ENCODE assay signal across 35 cellular contexts in genomic region chr3:10527295-10528016, GRCh38. TPM values are rescaled to one million over a fixed set of nuclear protein-coding genes. Genes with fewer than 3 reads are reported as not detected.
DNase-seq lines count a peak whose midpoint lies in the region; ATAC-seq, FAIRE-seq and TF ChIP-seq lines count a peak whose summit lies in the region.
"Had no signal": no experiment of that assay in that cellular context is flagged by ENCODE, and none has a peak within 500 bp of the region (broad histone marks: within the 10 kb centered on the region; RNA-seq: fewer than 3 reads in every experiment).

No MANE protein-coding gene starts in this region.

- no peak for ATAC-seq in activated CD8-positive, alpha-beta memory T cell treated with anti-CD3 and anti-CD28 coated beads, Interleukin-2, amount 10 ng/mL, durations not matched to agents 7 days and 5 days
- ATAC-seq in HepG2 (peak; percentile 63), left lobe of liver (no peak), GM21786 (IDR thresholded peaks at IDR 0.05; ENCODE audit: unreplicated experiment) (no peak)
- ATAC-seq: gastrocnemius medialis, mucosa of descending colon had no signal

- H3K4me3 ChIP-seq in HepG2 (replicated peaks in 1 of 3; ENCODE audit: insufficient read depth in 1 of 3, low read depth in 2 of 3, low read length in 3 of 3) (no peak overlapping the region), suprapubic skin (no peak overlapping the region)
- H3K4me3 ChIP-seq: adrenal gland, dorsolateral prefrontal cortex, gastrocnemius medialis, GM23248, mucosa of descending colon, ovary, SJSA1, skin epidermis, tibial nerve had no signal

- intact Hi-C loops in HepG2 (cut with micrococcal nuclease; ENCODE audit: unreplicated experiment), result no loop called here

- CTCF ChIA-PET in activated CD8-positive, alpha-beta memory T cell treated with anti-CD3 and anti-CD28 coated beads, Interleukin-2, amount 10 ng/mL, durations not matched to agents 7 days and 5 days (lab: Charles Lee), result no interaction called here
- CTCF ChIA-PET in HepG2 (lab: Yijun Ruan, JAX; ENCODE audit: low intra/inter-chr PET ratio, low total read pairs), result no interaction called here

- H3K4me1 ChIP-seq in HepG2 (ENCODE audit: insufficient read depth, low read length) (no peaks in the 10 kb centered on the region), suprapubic skin (no peaks in the 10 kb centered on the region)
- H3K4me1 ChIP-seq: adrenal gland, gastrocnemius medialis, SJSA1, tibial nerve had no signal

- no TSS peak for BruUV-seq in HepG2 (replicated peaks; lab: Mats Ljungman, UMichigan)

- POLR2A ChIA-PET in HepG2 (lab: Yijun Ruan, JAX), result no interaction called here

- peaks cover 1 to 20% of the 10 kb centered on the region in 2 experiments; a peak in 2 of 5 replicates for H3K27me3 ChIP-seq in HepG2 (ENCODE audit: control insufficient read depth in 1 of 2, insufficient read depth in 2 of 2, low read length in 2 of 2)
- peaks cover 26% of the 10 kb centered on the region for H3K27me3 ChIP-seq in suprapubic skin
- H3K27me3 ChIP-seq: adrenal gland, gastrocnemius medialis, ovary, tibial nerve had no signal

- H3K36me3 Mint-ChIP-seq in activated CD8-positive, alpha-beta memory T cell treated with anti-CD3 and anti-CD28 coated beads, Interleukin-2, amount 10 ng/mL, durations not matched to agents 7 days and 5 days, result no peaks in the 10 kb centered on the region

- H3K79me2 ChIP-seq in HepG2 (ENCODE audit: insufficient read depth, low read length), result no peaks in the 10 kb centered on the region

- no peak overlapping the region for H3K9ac ChIP-seq in HepG2 (ENCODE audit: insufficient read depth, low read depth, low read length)
- H3K9ac ChIP-seq: GM23248 had no signal

- H3K4me3 Mint-ChIP-seq in activated CD8-positive, alpha-beta memory T cell treated with anti-CD3 and anti-CD28 coated beads, Interleukin-2, amount 10 ng/mL, durations not matched to agents 7 days and 5 days, result no peak overlapping the region
- H3K4me3 Mint-ChIP-seq: activated CD4-positive, alpha-beta T cell treated with anti-CD3 and anti-CD28 coated beads, Interleukin-2, amount 10 ng/mL, durations not matched to agents 7 days and 5 days; activated T-helper 1 cell treated with anti-CD3 and anti-CD28 coated beads, Interleukin-12 subunit alpha, Interleukin-12 subunit beta, Interleukin-2, Interleukin-4 antibody, amounts not matched to agents 30 ng/mL and 10 ng/mL and 1 ng/mL, durations not matched to agents 14 hours and 24 hours and 36 hours; HFFc6; nephron had no signal

- no peak for TF ChIP-seq RAD21 in HepG2 (CRISPR knock-in tag; IDR thresholded peaks at IDR 0.05)

- DNase-seq in activated CD4-positive, CD25-positive, alpha-beta regulatory T cell treated with anti-CD3 and anti-CD28 coated beads, Interleukin-2, amount 50 U/mL, for 72 hours, result peak; percentile 17
- DNase-seq in activated CD4-positive, CD25-positive, alpha-beta regulatory T cell (lab: John Stamatoyannopoulos, UW), result no peak
- peak; percentile 33 for DNase-seq in activated CD8-positive, alpha-beta memory T cell treated with anti-CD3 and anti-CD28 coated beads, Interleukin-2, amount 10 ng/mL, durations not matched to agents 7 days and 5 days
- DNase-seq in HepG2 (ENCODE audit: low spot score) (no peak), suprapubic skin (ENCODE audit: low spot score in 2 of 2) (peak; percentile 45 to 61), left lobe of liver (ENCODE audit: low spot score) (no peak), foreskin melanocyte (no peak)
- DNase-seq: activated CD4-positive, alpha-beta T cell treated with anti-CD3 and anti-CD28 coated beads, Interleukin-2, amount 10 ng/mL, durations not matched to agents 7 days and 5 days; activated naive CD4-positive, alpha-beta T cell treated with Interleukin-2 at 50 U/mL for 16 hours; DMS79; gastrocnemius medialis; GM23248; HFFc6; KG1; kidney glomerular epithelial cell; mucosa of descending colon; NCI-H1105; NCI-H187 treated with DMSO at 0.1 percent for 48 hours; NCI-H2171; NCI-H510A treated with DMSO at 0.1 percent for 48 hours; ovary; T1000 had no signal

- H3K27ac Mint-ChIP-seq in activated CD8-positive, alpha-beta memory T cell treated with anti-CD3 and anti-CD28 coated beads, Interleukin-2, amount 10 ng/mL, durations not matched to agents 7 days and 5 days, result no peak overlapping the region
- H3K27ac Mint-ChIP-seq: activated CD4-positive, alpha-beta T cell treated with anti-CD3 and anti-CD28 coated beads, Interleukin-2, amount 10 ng/mL, durations not matched to agents 7 days and 5 days; activated T-helper 1 cell treated with anti-CD3 and anti-CD28 coated beads, Interleukin-12 subunit alpha, Interleukin-12 subunit beta, Interleukin-2, Interleukin-4 antibody, amounts not matched to agents 30 ng/mL and 10 ng/mL and 1 ng/mL, durations not matched to agents 14 hours and 24 hours and 36 hours; HFFc6; nephron had no signal

- no peaks in the 10 kb centered on the region for H3K9me3 Mint-ChIP-seq in activated CD8-positive, alpha-beta memory T cell treated with anti-CD3 and anti-CD28 coated beads, Interleukin-2, amount 10 ng/mL, durations not matched to agents 7 days and 5 days (ENCODE audit: low read depth)
- H3K9me3 Mint-ChIP-seq: activated CD4-positive, alpha-beta T cell treated with anti-CD3 and anti-CD28 coated beads, Interleukin-2, amount 10 ng/mL, durations not matched to agents 7 days and 5 days; activated T-helper 1 cell treated with anti-CD3 and anti-CD28 coated beads, Interleukin-12 subunit alpha, Interleukin-12 subunit beta, Interleukin-2, Interleukin-4 antibody, amounts not matched to agents 30 ng/mL and 10 ng/mL and 1 ng/mL, durations not matched to agents 14 hours and 24 hours and 36 hours; HFFc6; nephron had no signal

- no peak overlapping the region for H3K27ac ChIP-seq in HepG2 (ENCODE audit: extremely low read length, insufficient read depth, low read length)
- H3K27ac ChIP-seq in suprapubic skin, result no peak overlapping the region
- H3K27ac ChIP-seq: 22Rv1, adrenal gland, dorsolateral prefrontal cortex, gastrocnemius medialis, GM23248, ovary, SJSA1, skin epidermis, tibial nerve had no signal

- peaks cover 27% of the 10 kb centered on the region for H3K27me3 Mint-ChIP-seq in activated CD8-positive, alpha-beta memory T cell treated with anti-CD3 and anti-CD28 coated beads, Interleukin-2, amount 10 ng/mL, durations not matched to agents 7 days and 5 days

- no peak for TF ChIP-seq EP300 in HepG2 (IDR thresholded peaks at IDR 0.05; ENCODE audit: low read depth in 2 of 2, low read length in 2 of 2)
- TF ChIP-seq EP300 in HepG2 (CRISPR knock-in tag; IDR thresholded peaks at IDR 0.05; ENCODE audit: borderline replicate concordance), result no peak
- TF ChIP-seq EP300 in suprapubic skin (IDR thresholded peaks at IDR 0.05), result no peak

- no peak overlapping the region for H2AFZ ChIP-seq in HepG2 (ENCODE audit: low read length)
- H2AFZ ChIP-seq: GM23248 had no signal

- no peak for TF ChIP-seq POLR2A in HepG2 (IDR thresholded peaks at IDR 0.05; ENCODE audit: insufficient read depth in 1 of 2, low read depth in 2 of 2, low read length in 2 of 2)
- TF ChIP-seq POLR2A in suprapubic skin (IDR thresholded peaks at IDR 0.05), result no peak

- H3K36me3 ChIP-seq in HepG2 (replicated peaks in 1 of 2; ENCODE audit: control insufficient read depth in 1 of 2, insufficient read depth in 2 of 2, low read length in 2 of 2), result no peaks in the 10 kb centered on the region
- H3K36me3 ChIP-seq in suprapubic skin, result no peaks in the 10 kb centered on the region
- H3K36me3 ChIP-seq: adrenal gland, gastrocnemius medialis, ovary, SJSA1, tibial nerve had no signal

- FAIRE-seq in HepG2 (lab: Jason Lieb, UNC), result no peak
- FAIRE-seq: G401.6, HTR-8/SVneo had no signal

- H3K9me3 ChIP-seq in HepG2 (ENCODE audit: low read length) (no peaks in the 10 kb centered on the region), suprapubic skin (no peaks in the 10 kb centered on the region)
- H3K9me3 ChIP-seq: adrenal gland, gastrocnemius medialis, mucosa of descending colon, ovary, SJSA1, tibial nerve had no signal

- H3K4me2 ChIP-seq in HepG2 (ENCODE audit: low read depth, low read length), result no peak overlapping the region

- in situ Hi-C loops in HepG2 (cut with HindIII; ENCODE audit: extremely low pct_ligation_motif_present, low pct_unique_long_range_greater_than_20kb), result no loop called here

- H3K4me1 Mint-ChIP-seq in activated CD8-positive, alpha-beta memory T cell treated with anti-CD3 and anti-CD28 coated beads, Interleukin-2, amount 10 ng/mL, durations not matched to agents 7 days and 5 days, result no peaks in the 10 kb centered on the region
- H3K4me1 Mint-ChIP-seq: activated CD4-positive, alpha-beta T cell treated with anti-CD3 and anti-CD28 coated beads, Interleukin-2, amount 10 ng/mL, durations not matched to agents 7 days and 5 days; nephron had no signal

- 81% methylated on average over 2 of the region's 13 CpGs for WGBS in HepG2 (ENCODE audit: low lambda C conversion rate)
- WGBS in suprapubic skin, result 62% methylated on average over 12 of the region's 13 CpGs

- TF ChIP-seq CTCF in HepG2 (CRISPR knock-in tag; IDR thresholded peaks at IDR 0.05) (no peak), suprapubic skin (IDR thresholded peaks at IDR 0.05) (no peak)

- no peaks in the 10 kb centered on the region for H4K20me1 ChIP-seq in HepG2 (ENCODE audit: insufficient read depth, low read length)

RNA-seq across cellular contexts. Expression of gene ATP2B2, which starts 22.1 kb away (rescaled TPM):
- total RNA-seq in activated CD8-positive, alpha-beta memory T cell treated with anti-CD3 and anti-CD28 coated beads, Interleukin-2, amount 10 ng/mL, durations not matched to agents 7 days and 5 days, result not detected
- total RNA-seq in HepG2 (2016; rRNA removed; fragmentation: Illumina TruSeq; extraction: Trizol), result 1.1 and 1.5 TPM in 2 replicates
- total RNA-seq in HepG2 (2016; cell fraction: cytosol; rRNA removed; fragmentation: Illumina TruSeq; extraction: Trizol; ENCODE audit: low read depth), result 0.30 and 0.35 TPM in 2 replicates
- 0.62 and 1.7 TPM in 2 replicates for total RNA-seq in HepG2 (2016; cell fraction: insoluble cytoplasmic fraction; rRNA removed; fragmentation: Illumina TruSeq; extraction: Trizol)
- total RNA-seq in HepG2 (2016; cell fraction: membrane; rRNA removed; fragmentation: Illumina TruSeq; extraction: Trizol), result 1.3 and 1.6 TPM in 2 replicates
- total RNA-seq in HepG2 (2016; cell fraction: nucleus; rRNA removed; fragmentation: Illumina TruSeq; extraction: Trizol), result 2.9 and 3.0 TPM in 2 replicates
- polyA plus RNA-seq in HepG2 (2011; rRNA removed), result 2.3 and 4.0 TPM in 2 replicates
- polyA plus RNA-seq in HepG2 (2011; cell fraction: cytosol; rRNA removed), result 1.5 and 2.5 TPM in 2 replicates
- polyA plus RNA-seq in HepG2 (2011; cell fraction: nucleus; rRNA removed), result 8.9 and 11.7 TPM in 2 replicates
- polyA plus RNA-seq in HepG2 (2012), result 5.0 and 8.8 TPM in 2 replicates
- polyA plus RNA-seq in HepG2 (2016; cell fraction: cytosol; fragmentation: Illumina TruSeq; extraction: Trizol; ENCODE audit: low read depth), result 0.29 and 0.54 TPM in 2 replicates
- 0.86 and 1.1 TPM in 2 replicates for polyA plus RNA-seq in HepG2 (2016; cell fraction: insoluble cytoplasmic fraction; fragmentation: Illumina TruSeq; extraction: Trizol; ENCODE audit: low read depth)
- 0.66 and 0.84 TPM in 2 replicates for polyA plus RNA-seq in HepG2 (2016; cell fraction: membrane; fragmentation: Illumina TruSeq; extraction: Trizol; ENCODE audit: low read depth)
- 2.6 and 4.2 TPM in 2 replicates for polyA plus RNA-seq in HepG2 (2016; cell fraction: nucleus; fragmentation: Illumina TruSeq; extraction: Trizol; ENCODE audit: insufficient read depth, low read depth)
- 5.2 TPM in 1 of 2 replicates, not detected in the other for polyA minus RNA-seq in HepG2 (2011; rRNA and poly(A)+ RNA removed; ENCODE audit: low replicate concordance)
- polyA minus RNA-seq in HepG2 (2011; cell fraction: cytosol; rRNA and poly(A)+ RNA removed), result 1.8 and 4.1 TPM in 2 replicates
- polyA minus RNA-seq in HepG2 (2011; cell fraction: nucleus; rRNA and poly(A)+ RNA removed), result 9.0 and 11.7 TPM in 2 replicates
- total RNA-seq in suprapubic skin, result 1 to 10 TPM in 2 of 4 donors, under 1 TPM in 1, not detected in 1; 0.86 to 2.2 (median 1.0) TPM
- total RNA-seq in left lobe of liver, result 37.9 TPM
- total RNA-seq: activated CD4-positive, alpha-beta T cell treated with anti-CD3 and anti-CD28 coated beads, Interleukin-2, amount 10 ng/mL, durations not matched to agents 7 days and 5 days; activated T-helper 1 cell treated with anti-CD3 and anti-CD28 coated beads, Interleukin-12 subunit alpha, Interleukin-12 subunit beta, Interleukin-2, Interleukin-4 antibody, amounts not matched to agents 30 ng/mL and 10 ng/mL and 1 ng/mL, durations not matched to agents 14 hours and 24 hours and 36 hours; GM23248; HFFc6; lung microvascular endothelial cell; MCF 10A; SJSA1 had no signal
- polyA plus RNA-seq: GM23248 had no signal

Comparison
In these comparisons a context has a peak if more than half of its experiments do, and no peak if none do; other contexts are left out.
1. DNase-seq: peak in activated CD4-positive, CD25-positive, alpha-beta regulatory T cell treated with anti-CD3 and anti-CD28 coated beads, Interleukin-2, amount 50 U/mL, for 72 hours (single experiment), activated CD8-positive, alpha-beta memory T cell treated with anti-CD3 and anti-CD28 coated beads, Interleukin-2, amount 10 ng/mL, durations not matched to agents 7 days and 5 days (single experiment) and suprapubic skin (2 of 2); none in activated CD4-positive, CD25-positive, alpha-beta regulatory T cell (0 of 4), HepG2 (single experiment), left lobe of liver (single experiment) and foreskin melanocyte (single experiment).